ENCODE assay signal across 8 cellular contexts in the genomic region with DNA sequence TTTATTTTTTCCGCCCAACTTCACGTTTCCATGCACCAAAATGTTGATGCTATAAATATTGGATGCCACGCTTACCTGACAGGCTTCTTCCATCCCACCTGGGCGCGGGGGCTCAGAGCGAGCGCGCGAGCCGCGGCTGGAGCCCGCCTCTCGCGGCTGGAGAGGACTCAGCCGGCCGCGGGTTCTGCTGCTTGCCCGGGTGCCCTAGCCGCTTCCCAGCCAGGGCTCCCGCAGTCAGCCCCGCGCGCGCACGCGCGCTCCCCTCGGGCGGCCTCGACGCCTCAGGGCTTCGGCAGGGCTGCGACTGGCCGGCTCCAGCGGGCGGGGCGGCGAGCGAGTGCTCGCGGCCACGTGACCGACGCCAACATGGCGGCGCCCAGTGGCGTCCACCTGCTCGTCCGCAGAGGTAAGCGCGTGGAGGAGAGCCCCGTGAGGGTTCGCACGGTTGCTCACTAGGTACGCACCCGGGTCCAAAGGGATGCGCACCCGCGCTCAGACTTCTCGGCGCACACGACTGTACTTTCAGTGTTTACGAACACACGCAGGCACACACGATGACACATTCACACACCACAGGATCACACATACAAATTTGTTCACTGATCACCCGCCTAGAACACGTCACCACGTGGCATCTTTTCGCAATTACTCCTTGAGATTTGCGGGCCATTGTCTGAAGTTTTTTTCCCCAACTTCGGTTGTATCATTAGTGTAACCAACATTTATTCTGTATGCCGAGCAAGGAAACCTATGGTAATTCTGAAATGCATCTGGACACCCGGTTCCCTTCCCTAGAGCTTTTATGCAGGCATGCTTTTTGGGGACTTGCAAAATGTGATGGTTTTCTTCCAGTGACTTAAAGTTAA.
DNase-seq lines count a peak whose midpoint lies in the region; ATAC-seq and TF ChIP-seq lines count a peak whose summit lies in the region.

A gene (plus strand): TSS at position 350 of the 866 bp plus-strand sequence. CDS start 17 bp downstream, at position 367.

- H3K4me3 ChIP-seq in AG10803 (ENCODE audit: low read length): peak within 1 kb of the TSS; percentile 97

- DNase-seq in AG10803 (ENCODE audit: low read depth): peak; percentile 88
- DNase-seq in NCI-H2227 treated with DMSO at 0.1 percent for 48 hours (lab: John Stamatoyannopoulos, UW): peak; percentile 98
- peak; percentile 71 to 76 (median 74) for DNase-seq in activated CD4-positive, CD25-positive, alpha-beta regulatory T cell (lab: John Stamatoyannopoulos, UW)
- peak; percentile 80 for DNase-seq in central memory CD4-positive, alpha-beta T cell
- peak; percentile 94 for DNase-seq in iris pigment epithelial cell (ENCODE audit: low read depth)
- peak; percentile 78 to 83 for DNase-seq in stimulated activated CD4-positive, alpha-beta T cell treated with anti-CD3 and anti-CD28 coated beads, Interleukin-12 subunit alpha, Interleukin-12 subunit beta, amount 100 ng/mL, for 24 hours (ENCODE audit: low read depth in 2 of 2)

- TF ChIP-seq CTCF in AG10803 (conservative IDR thresholded peaks at IDR 0.05; ENCODE audit: low read length): no peak

- ATAC-seq in GM19025 (IDR thresholded peaks at IDR 0.05; ENCODE audit: low read depth, unreplicated experiment) (peak; percentile 98), HG03196 (IDR thresholded peaks at IDR 0.05; ENCODE audit: unreplicated experiment) (peak; percentile 95)

Comparison
In these comparisons a context has a peak if more than half of its experiments do, and no peak if none do; other contexts are left out.
1. Peak in every context shown above with its lines: DNase-seq, ATAC-seq and H3K4me3 ChIP-seq.